Comparison of ENCODE assay signal across 8 cellular contexts in the genomic region with DNA sequence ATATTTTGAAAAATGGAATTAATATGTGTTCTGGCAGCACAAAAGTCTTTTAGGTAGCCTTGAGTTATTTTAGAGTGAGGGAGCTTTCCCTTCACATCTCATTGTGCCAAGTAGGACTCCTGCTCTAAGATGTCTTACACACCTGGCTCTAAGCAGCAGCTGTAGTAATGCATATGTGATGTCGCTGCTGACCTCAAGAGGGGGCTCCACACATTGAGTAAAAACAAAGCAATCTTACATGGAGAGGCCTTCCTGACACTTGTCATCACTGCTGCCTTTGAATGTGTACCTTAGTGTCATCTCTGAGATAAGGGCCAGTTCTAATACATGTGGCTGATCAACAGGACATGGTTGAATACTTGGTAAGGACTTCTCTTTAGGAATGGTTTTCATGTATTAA.
DNase-seq lines count a peak whose midpoint lies in the region; ATAC-seq, FAIRE-seq and TF ChIP-seq lines count a peak whose summit lies in the region.

No MANE protein-coding gene starts in this region.

- no peak overlapping the region for H2AFZ ChIP-seq in astrocyte (ENCODE audit: low read depth, low read length)

- ATAC-seq in GM18861 (IDR thresholded peaks at IDR 0.05; ENCODE audit: unreplicated experiment): peak; percentile 81
- ATAC-seq in HG02970 (IDR thresholded peaks at IDR 0.05; ENCODE audit: low FRiP score, unreplicated experiment): peak; percentile 64

- peaks cover 28% of the 10 kb centered on the region for H3K4me1 Mint-ChIP-seq in astrocyte (ENCODE audit: low read depth, unreplicated experiment)
- peaks cover 13% of the 10 kb centered on the region for H3K4me1 Mint-ChIP-seq in activated T-helper 2 cell treated with anti-CD3 and anti-CD28 coated beads, Interferon-gamma antibody, Interleukin-2, Interleukin-4, amounts not matched to agents 10 μg/mL and 5 μg/mL and 100 μg/mL, durations not matched to agents 14 hours and 24 hours and 36 hours (ENCODE audit: low read depth)

- FAIRE-seq in astrocyte (lab: Jason Lieb, UNC): peak; percentile 54

- DNase-seq in D341Med (ENCODE audit: low spot score) (peak; percentile 49), NCI-H345 treated with DMSO at 0.1 percent for 48 hours (lab: John Stamatoyannopoulos, UW; ENCODE audit: unreplicated experiment) (peak; percentile 20), astrocyte (ENCODE audit: low read depth) (peak; percentile 23), KG1 (lab: John Stamatoyannopoulos, UW) (no peak)
- DNase-seq in activated T-helper 2 cell treated with anti-CD3 and anti-CD28 coated beads, Interferon-gamma antibody, Interleukin-2, Interleukin-4, amounts not matched to agents 10 μg/mL and 5 μg/mL and 100 μg/mL, durations not matched to agents 14 hours and 24 hours and 36 hours (ENCODE audit: low spot score): no peak

- H3K4me3 ChIP-seq in astrocyte (ENCODE audit: insufficient read depth, low read depth, low read length) (no peak overlapping the region), liver (ENCODE audit: low read depth in 1 of 3, low read length in 3 of 3) (no peak overlapping the region)

- H3K27ac ChIP-seq in astrocyte (ENCODE audit: low read depth, low read length) (no peak overlapping the region), liver (ENCODE audit: low read depth in 1 of 2, low read length in 2 of 2) (no peak overlapping the region)

- H3K4me1 ChIP-seq in astrocyte (ENCODE audit: insufficient read depth, low read length) (peaks cover 11% of the 10 kb centered on the region), liver (ENCODE audit: control insufficient read depth in 4 of 4, insufficient read depth in 4 of 4, low read length in 3 of 4) (peaks cover 2 to 12% (median 4%) of the 10 kb centered on the region in 4 donors)

- no peak overlapping the region for H3K4me2 ChIP-seq in astrocyte (ENCODE audit: low read length)

- peaks cover 4% of the 10 kb centered on the region for H3K36me3 Mint-ChIP-seq in astrocyte (ENCODE audit: low read depth, unreplicated experiment)
- H3K36me3 Mint-ChIP-seq in activated T-helper 2 cell treated with anti-CD3 and anti-CD28 coated beads, Interferon-gamma antibody, Interleukin-2, Interleukin-4, amounts not matched to agents 10 μg/mL and 5 μg/mL and 100 μg/mL, durations not matched to agents 14 hours and 24 hours and 36 hours (ENCODE audit: low read depth): peaks cover 40% of the 10 kb centered on the region

- peaks cover 61% of the 10 kb centered on the region for H4K20me1 ChIP-seq in astrocyte (ENCODE audit: insufficient read depth, low read length)

- peaks cover 7% of the 10 kb centered on the region for H3K79me2 ChIP-seq in astrocyte (ENCODE audit: insufficient read depth, low read length)

- TF ChIP-seq CTCF in astrocyte (IDR thresholded peaks at IDR 0.05; ENCODE audit: insufficient read depth, low read depth, low read length) (peak; percentile 44), liver (IDR thresholded peaks at IDR 0.05; ENCODE audit: low read depth, low read length, missing input control) (peak; percentile 28)

- H3K36me3 ChIP-seq in astrocyte (ENCODE audit: insufficient read depth, low read length): peaks cover 30% of the 10 kb centered on the region
- no peaks in the 10 kb centered on the region for H3K36me3 ChIP-seq in liver (ENCODE audit: control insufficient read depth in 4 of 4, insufficient read depth in 3 of 4, low read depth in 1 of 4, low read length in 3 of 4)

- H3K27me3 ChIP-seq in astrocyte (ENCODE audit: insufficient read depth, low read length): no peaks in the 10 kb centered on the region
- no peaks in the 10 kb centered on the region for H3K27me3 ChIP-seq in liver (ENCODE audit: control insufficient read depth in 4 of 4, insufficient read depth in 4 of 4, low read length in 3 of 4)

- no peaks in the 10 kb centered on the region for H3K27me3 Mint-ChIP-seq in astrocyte (ENCODE audit: low read depth, unreplicated experiment)
- no peaks in the 10 kb centered on the region for H3K27me3 Mint-ChIP-seq in activated T-helper 2 cell treated with anti-CD3 and anti-CD28 coated beads, Interferon-gamma antibody, Interleukin-2, Interleukin-4, amounts not matched to agents 10 μg/mL and 5 μg/mL and 100 μg/mL, durations not matched to agents 14 hours and 24 hours and 36 hours (ENCODE audit: low read depth)

- no peak overlapping the region for H3K4me3 Mint-ChIP-seq in astrocyte (ENCODE audit: unreplicated experiment)
- no peak overlapping the region for H3K4me3 Mint-ChIP-seq in activated T-helper 2 cell treated with anti-CD3 and anti-CD28 coated beads, Interferon-gamma antibody, Interleukin-2, Interleukin-4, amounts not matched to agents 10 μg/mL and 5 μg/mL and 100 μg/mL, durations not matched to agents 14 hours and 24 hours and 36 hours (ENCODE audit: low read depth)

- H3K9me3 ChIP-seq in astrocyte (ENCODE audit: insufficient read depth, low read depth, low read length) (no peaks in the 10 kb centered on the region), liver (ENCODE audit: control insufficient read depth in 4 of 4, low read length in 3 of 4) (no peaks in the 10 kb centered on the region)

- TF ChIP-seq RAD21 in liver (IDR thresholded peaks at IDR 0.05): peak; percentile 67 to 76

- no peak overlapping the region for H3K9ac ChIP-seq in astrocyte (ENCODE audit: low read length)
- no peak overlapping the region for H3K9ac ChIP-seq in liver (ENCODE audit: low read depth in 1 of 2, low read length in 2 of 2)

- 30% methylated on average over 1 of the region's 1 CpG for WGBS in liver

- intact Hi-C loops in activated T-helper 2 cell treated with anti-CD3 and anti-CD28 coated beads, Interferon-gamma antibody, Interleukin-2, Interleukin-4, amounts not matched to agents 10 μg/mL and 5 μg/mL and 100 μg/mL, durations not matched to agents 14 hours and 24 hours and 36 hours (cut with micrococcal nuclease): loop anchor here (5.0 kb wide), 2 partner anchors 43 to 73 kb away; a partner anchor contains a TSS

- no peak overlapping the region for H3K27ac Mint-ChIP-seq in astrocyte (ENCODE audit: unreplicated experiment)
- H3K27ac Mint-ChIP-seq in activated T-helper 2 cell treated with anti-CD3 and anti-CD28 coated beads, Interferon-gamma antibody, Interleukin-2, Interleukin-4, amounts not matched to agents 10 μg/mL and 5 μg/mL and 100 μg/mL, durations not matched to agents 14 hours and 24 hours and 36 hours: no peak overlapping the region

- H3K9me3 Mint-ChIP-seq in astrocyte (ENCODE audit: unreplicated experiment): no peaks in the 10 kb centered on the region
- H3K9me3 Mint-ChIP-seq in activated T-helper 2 cell treated with anti-CD3 and anti-CD28 coated beads, Interferon-gamma antibody, Interleukin-2, Interleukin-4, amounts not matched to agents 10 μg/mL and 5 μg/mL and 100 μg/mL, durations not matched to agents 14 hours and 24 hours and 36 hours: no peaks in the 10 kb centered on the region

TF ChIP-seq in liver, 16 proteins besides CTCF, POLR2A, EP300 and RAD21 (continues in another document):
- TF ChIP-seq HNF4G (IDR thresholded peaks at IDR 0.05) (no peak), HNF4A (conservative IDR thresholded peaks at IDR 0.05) (no peak), JUND (IDR thresholded peaks at IDR 0.05) (no peak), FOXA2 (IDR thresholded peaks at IDR 0.05) (no peak), RXRA (IDR thresholded peaks at IDR 0.05) (no peak), SP1 (IDR thresholded peaks at IDR 0.05) (no peak), YY1 (IDR thresholded peaks at IDR 0.05) (no peak), EGR1 (IDR thresholded peaks at IDR 0.05; ENCODE audit: low read depth in 2 of 2) (no peak)
- TF ChIP-seq, protein P1, sequence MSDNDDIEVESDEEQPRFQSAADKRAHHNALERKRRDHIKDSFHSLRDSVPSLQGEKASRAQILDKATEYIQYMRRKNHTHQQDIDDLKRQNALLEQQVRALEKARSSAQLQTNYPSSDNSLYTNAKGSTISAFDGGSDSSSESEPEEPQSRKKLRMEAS (IDR thresholded peaks at IDR 0.05): no peak
- TF ChIP-seq, protein P2, sequence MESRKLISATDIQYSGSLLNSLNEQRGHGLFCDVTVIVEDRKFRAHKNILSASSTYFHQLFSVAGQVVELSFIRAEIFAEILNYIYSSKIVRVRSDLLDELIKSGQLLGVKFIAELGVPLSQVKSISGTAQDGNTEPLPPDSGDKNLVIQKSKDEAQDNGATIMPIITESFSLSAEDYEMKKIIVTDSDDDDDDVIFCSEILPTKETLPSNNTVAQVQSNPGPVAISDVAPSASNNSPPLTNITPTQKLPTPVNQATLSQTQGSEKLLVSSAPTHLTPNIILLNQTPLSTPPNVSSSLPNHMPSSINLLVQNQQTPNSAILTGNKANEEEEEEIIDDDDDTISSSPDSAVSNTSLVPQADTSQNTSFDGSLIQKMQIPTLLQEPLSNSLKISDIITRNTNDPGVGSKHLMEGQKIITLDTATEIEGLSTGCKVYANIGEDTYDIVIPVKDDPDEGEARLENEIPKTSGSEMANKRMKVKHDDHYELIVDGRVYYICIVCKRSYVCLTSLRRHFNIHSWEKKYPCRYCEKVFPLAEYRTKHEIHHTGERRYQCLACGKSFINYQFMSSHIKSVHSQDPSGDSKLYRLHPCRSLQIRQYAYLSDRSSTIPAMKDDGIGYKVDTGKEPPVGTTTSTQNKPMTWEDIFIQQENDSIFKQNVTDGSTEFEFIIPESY (IDR thresholded peaks at IDR 0.05): no peak
- TF ChIP-seq, protein P3, sequence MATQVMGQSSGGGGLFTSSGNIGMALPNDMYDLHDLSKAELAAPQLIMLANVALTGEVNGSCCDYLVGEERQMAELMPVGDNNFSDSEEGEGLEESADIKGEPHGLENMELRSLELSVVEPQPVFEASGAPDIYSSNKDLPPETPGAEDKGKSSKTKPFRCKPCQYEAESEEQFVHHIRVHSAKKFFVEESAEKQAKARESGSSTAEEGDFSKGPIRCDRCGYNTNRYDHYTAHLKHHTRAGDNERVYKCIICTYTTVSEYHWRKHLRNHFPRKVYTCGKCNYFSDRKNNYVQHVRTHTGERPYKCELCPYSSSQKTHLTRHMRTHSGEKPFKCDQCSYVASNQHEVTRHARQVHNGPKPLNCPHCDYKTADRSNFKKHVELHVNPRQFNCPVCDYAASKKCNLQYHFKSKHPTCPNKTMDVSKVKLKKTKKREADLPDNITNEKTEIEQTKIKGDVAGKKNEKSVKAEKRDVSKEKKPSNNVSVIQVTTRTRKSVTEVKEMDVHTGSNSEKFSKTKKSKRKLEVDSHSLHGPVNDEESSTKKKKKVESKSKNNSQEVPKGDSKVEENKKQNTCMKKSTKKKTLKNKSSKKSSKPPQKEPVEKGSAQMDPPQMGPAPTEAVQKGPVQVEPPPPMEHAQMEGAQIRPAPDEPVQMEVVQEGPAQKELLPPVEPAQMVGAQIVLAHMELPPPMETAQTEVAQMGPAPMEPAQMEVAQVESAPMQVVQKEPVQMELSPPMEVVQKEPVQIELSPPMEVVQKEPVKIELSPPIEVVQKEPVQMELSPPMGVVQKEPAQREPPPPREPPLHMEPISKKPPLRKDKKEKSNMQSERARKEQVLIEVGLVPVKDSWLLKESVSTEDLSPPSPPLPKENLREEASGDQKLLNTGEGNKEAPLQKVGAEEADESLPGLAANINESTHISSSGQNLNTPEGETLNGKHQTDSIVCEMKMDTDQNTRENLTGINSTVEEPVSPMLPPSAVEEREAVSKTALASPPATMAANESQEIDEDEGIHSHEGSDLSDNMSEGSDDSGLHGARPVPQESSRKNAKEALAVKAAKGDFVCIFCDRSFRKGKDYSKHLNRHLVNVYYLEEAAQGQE (IDR thresholded peaks at IDR 0.05): no peak

Comparison
In these comparisons a context has a peak if more than half of its experiments do, and no peak if none do; other contexts are left out.
1. DNase-seq: peak in D341Med (single experiment), NCI-H345 treated with DMSO at 0.1 percent for 48 hours (single experiment) and astrocyte (single experiment); none in KG1 (single experiment) and activated T-helper 2 cell treated with anti-CD3 and anti-CD28 coated beads, Interferon-gamma antibody, Interleukin-2, Interleukin-4, amounts not matched to agents 10 μg/mL and 5 μg/mL and 100 μg/mL, durations not matched to agents 14 hours and 24 hours and 36 hours (single experiment).